30 cellular contexts compared by ENCODE assay signal in genomic region chr2:205463626-205464025, GRCh38.
"Had no signal": no experiment of that assay in that cellular context is flagged by ENCODE, and none has a peak within 500 bp of the region (broad histone marks: within the 10 kb centered on the region; RNA-seq: fewer than 3 reads in every experiment).

No MANE protein-coding gene starts in this region.

- DNase-seq: activated CD4-positive, alpha-beta T cell treated with anti-CD3 and anti-CD28 coated beads for 48 hours; activated CD4-positive, alpha-beta T cell treated with anti-CD3 and anti-CD28 coated beads, Interleukin-2, amount 50 U/mL, for 48 hours; activated CD8-positive, alpha-beta memory T cell treated with anti-CD3 and anti-CD28 coated beads, Interleukin-2, amount 50 U/mL, for 4 hours; activated T-cell treated with anti-CD3 and anti-CD28 coated beads, Interleukin-2, amount 50 U/mL, for 1 hour; cerebellar nuclear complex; colonic mucosa; effector memory CD4-positive, alpha-beta T cell; lower lobe of right lung; mesenchymal stem cell; naive thymus-derived CD4-positive, alpha-beta T cell; nucleus accumbens; psoas muscle; stimulated activated CD4-positive, alpha-beta T cell treated with anti-CD3 and anti-CD28 coated beads, Interleukin-15, amount 100 ng/mL, for 24 hours; stimulated activated CD4-positive, alpha-beta T cell treated with anti-CD3 and anti-CD28 coated beads, Interleukin-2, amount 100 ng/mL, for 24 hours; stimulated activated naive B cell treated with anti-CD40 and anti-IgM and Interleukin-4, amounts not matched to agents 10 μg/mL and 1 μg/mL and 100 μg/mL, for 72 hours; stomach; SW 1271; T-helper 9 cell; thyroid gland; upper lobe of right lung had no signal

- H2AFZ ChIP-seq: parathyroid adenoma had no signal

- ATAC-seq: activated CD4-positive, CD25-positive, alpha-beta regulatory T cell treated with anti-CD3 and anti-CD28 coated beads, Interleukin-2, amount 50 U/mL, for 24 hours; activated T-helper 17 cell treated with anti-CD3 and anti-CD28 coated beads, Interleukin-2, amount 50 U/mL, for 72 hours; left lung; lower lobe of right lung; naive thymus-derived CD4-positive, alpha-beta T cell; psoas muscle; stimulated activated naive B cell treated with anti-CD40 and anti-IgM and Interleukin-4, amounts not matched to agents 10 μg/mL and 1 μg/mL and 100 μg/mL, for 72 hours; upper lobe of right lung had no signal

- H3K27ac Mint-ChIP-seq: activated naive CD4-positive, alpha-beta T cell treated with anti-CD3 and anti-CD28 coated beads, Interleukin-2, amount 50 U/mL, for 24 hours; activated T-helper 17 cell treated with anti-CD3 and anti-CD28 coated beads, Interleukin-2, amount 50 U/mL, for 72 hours; naive thymus-derived CD4-positive, alpha-beta T cell; stimulated activated naive B cell treated with anti-CD40 and anti-IgM and Interleukin-4, amounts not matched to agents 10 μg/mL and 1 μg/mL and 100 μg/mL, for 72 hours; T-helper 1 cell treated with Interleukin-12 subunit alpha and Interleukin-12 subunit beta and Interleukin-4 antibody, amounts not matched to agents 30 μg/mL and 1 μg/mL, for 36 hours had no signal

- H3K27ac ChIP-seq: colonic mucosa, left lung, lower lobe of right lung, parathyroid adenoma, psoas muscle, right atrium auricular region, stomach, thyroid gland, upper lobe of right lung, VCaP had no signal

- FAIRE-seq: frontal cortex, TTC549 had no signal

- H3K36me3 ChIP-seq: colonic mucosa, left lung, lower lobe of right lung, right atrium auricular region, stomach, thyroid gland, upper lobe of right lung had no signal

- H3K36me3 Mint-ChIP-seq: activated naive CD4-positive, alpha-beta T cell treated with anti-CD3 and anti-CD28 coated beads, Interleukin-2, amount 50 U/mL, for 24 hours; stimulated activated naive B cell treated with anti-CD40 and anti-IgM and Interleukin-4, amounts not matched to agents 10 μg/mL and 1 μg/mL and 100 μg/mL, for 72 hours had no signal

- H3K4me3 Mint-ChIP-seq: activated naive CD4-positive, alpha-beta T cell treated with anti-CD3 and anti-CD28 coated beads, Interleukin-2, amount 50 U/mL, for 24 hours; activated T-helper 17 cell treated with anti-CD3 and anti-CD28 coated beads, Interleukin-2, amount 50 U/mL, for 72 hours; naive thymus-derived CD4-positive, alpha-beta T cell; stimulated activated naive B cell treated with anti-CD40 and anti-IgM and Interleukin-4, amounts not matched to agents 10 μg/mL and 1 μg/mL and 100 μg/mL, for 72 hours; T-helper 1 cell treated with Interleukin-12 subunit alpha and Interleukin-12 subunit beta and Interleukin-4 antibody, amounts not matched to agents 30 μg/mL and 1 μg/mL, for 36 hours had no signal

- H3K9me3 Mint-ChIP-seq: activated naive CD4-positive, alpha-beta T cell treated with anti-CD3 and anti-CD28 coated beads, Interleukin-2, amount 50 U/mL, for 24 hours; activated T-helper 17 cell treated with anti-CD3 and anti-CD28 coated beads, Interleukin-2, amount 50 U/mL, for 72 hours; naive thymus-derived CD4-positive, alpha-beta T cell; stimulated activated naive B cell treated with anti-CD40 and anti-IgM and Interleukin-4, amounts not matched to agents 10 μg/mL and 1 μg/mL and 100 μg/mL, for 72 hours; T-helper 1 cell treated with Interleukin-12 subunit alpha and Interleukin-12 subunit beta and Interleukin-4 antibody, amounts not matched to agents 30 μg/mL and 1 μg/mL, for 36 hours had no signal

- H3K4me1 ChIP-seq: colonic mucosa, left lung, lower lobe of right lung, parathyroid adenoma, psoas muscle, right atrium auricular region, stomach, thyroid gland, upper lobe of right lung had no signal

- H3K4me3 ChIP-seq: colonic mucosa, left lung, lower lobe of right lung, psoas muscle, right atrium auricular region, stomach, thyroid gland, upper lobe of right lung had no signal

- H3K27me3 Mint-ChIP-seq: activated naive CD4-positive, alpha-beta T cell treated with anti-CD3 and anti-CD28 coated beads, Interleukin-2, amount 50 U/mL, for 24 hours; stimulated activated naive B cell treated with anti-CD40 and anti-IgM and Interleukin-4, amounts not matched to agents 10 μg/mL and 1 μg/mL and 100 μg/mL, for 72 hours had no signal

- H3K27me3 ChIP-seq: colonic mucosa, left lung, right atrium auricular region, stomach, thyroid gland, upper lobe of right lung had no signal

- H3K9ac ChIP-seq: parathyroid adenoma had no signal

- H3K79me2 ChIP-seq: parathyroid adenoma had no signal

- H3K9me3 ChIP-seq: colonic mucosa, left lung, lower lobe of right lung, psoas muscle, right atrium auricular region, stomach, thyroid gland, upper lobe of right lung had no signal

- H3K4me1 Mint-ChIP-seq: activated naive CD4-positive, alpha-beta T cell treated with anti-CD3 and anti-CD28 coated beads, Interleukin-2, amount 50 U/mL, for 24 hours; activated T-helper 17 cell treated with anti-CD3 and anti-CD28 coated beads, Interleukin-2, amount 50 U/mL, for 72 hours; stimulated activated naive B cell treated with anti-CD40 and anti-IgM and Interleukin-4, amounts not matched to agents 10 μg/mL and 1 μg/mL and 100 μg/mL, for 72 hours had no signal
